In the genomic region with DNA sequence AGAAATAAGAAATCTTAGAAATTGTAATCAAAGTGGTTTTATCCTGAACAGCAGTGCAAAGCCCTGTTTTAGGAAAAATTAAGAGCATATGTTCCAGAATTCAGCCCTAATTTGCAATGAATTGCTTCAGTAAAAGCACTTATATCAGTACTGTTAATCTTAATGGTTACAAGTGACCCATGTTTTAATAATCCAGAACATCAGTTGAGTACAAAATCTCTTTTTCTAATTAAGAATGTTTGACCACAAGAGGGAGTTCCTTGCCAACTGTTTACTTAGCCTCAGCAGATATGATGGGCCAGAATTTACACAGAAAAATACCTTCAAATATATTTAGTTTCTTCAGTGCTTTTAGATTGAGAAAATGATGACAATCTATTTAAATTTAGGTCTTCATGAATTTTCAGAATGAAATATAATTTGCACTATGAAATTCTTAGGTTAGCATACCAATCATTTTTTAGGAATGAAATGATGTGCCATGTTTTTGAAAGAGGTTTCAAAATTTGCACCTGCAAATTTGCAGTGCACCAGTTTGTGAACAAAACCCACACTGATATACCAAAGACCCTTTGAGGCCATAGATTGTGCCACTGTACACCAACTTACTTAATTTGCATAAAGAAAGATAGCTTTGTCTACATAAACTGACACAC, we compare ENCODE assay signal across 8 cellular contexts.
DNase-seq lines count a peak whose midpoint lies in the region; ATAC-seq, FAIRE-seq and TF ChIP-seq lines count a peak whose summit lies in the region.

No MANE protein-coding gene starts in this region.

- no peak overlapping the region for H3K27ac ChIP-seq in keratinocyte (ENCODE audit: control insufficient read depth, insufficient read depth, low read length)

- no peaks in the 10 kb centered on the region for H3K79me2 ChIP-seq in keratinocyte (ENCODE audit: control insufficient read depth, insufficient read depth, low read length)

- H3K4me1 Mint-ChIP-seq in activated naive CD8-positive, alpha-beta T cell treated with anti-CD3 and anti-CD28 coated beads, Interleukin-2, amount 50 U/mL, for 24 hours, result no peaks in the 10 kb centered on the region

- H3K27ac Mint-ChIP-seq in activated naive CD8-positive, alpha-beta T cell treated with anti-CD3 and anti-CD28 coated beads, Interleukin-2, amount 50 U/mL, for 24 hours, result no peak overlapping the region

- no peaks in the 10 kb centered on the region for H4K20me1 ChIP-seq in keratinocyte (ENCODE audit: control insufficient read depth, extremely low read depth, insufficient read depth, low read length)

- no peak overlapping the region for H3K4me3 Mint-ChIP-seq in activated naive CD8-positive, alpha-beta T cell treated with anti-CD3 and anti-CD28 coated beads, Interleukin-2, amount 50 U/mL, for 24 hours

- TF ChIP-seq CTCF in keratinocyte (optimal IDR thresholded peaks at IDR 0.05 in 1 of 3, IDR thresholded peaks at IDR 0.05 in 1 of 3, conservative IDR thresholded peaks at IDR 0.05 in 1 of 3; ENCODE audit: extremely low read depth in 1 of 3, insufficient read depth in 2 of 3, low read length in 3 of 3) (peak in 2 of 3 experiments; percentile 19 to 24), omental fat pad (IDR thresholded peaks at IDR 0.05) (no peak)

- no peaks in the 10 kb centered on the region for H3K4me1 ChIP-seq in keratinocyte (ENCODE audit: control insufficient read depth, extremely low read depth, insufficient read depth, low read length)

- H3K27me3 ChIP-seq in keratinocyte (ENCODE audit: control insufficient read depth, extremely low read depth, insufficient read depth, low read length), result no peaks in the 10 kb centered on the region

- no peaks in the 10 kb centered on the region for H3K9me1 ChIP-seq in keratinocyte (ENCODE audit: control insufficient read depth, extremely low read depth, insufficient read depth, low read length)

- H3K9me3 ChIP-seq in keratinocyte (ENCODE audit: control insufficient read depth, low read depth, low read length), result no peaks in the 10 kb centered on the region

- FAIRE-seq in keratinocyte (lab: Jason Lieb, UNC), result no peak

- dilution Hi-C loops in keratinocyte (cut with MboI; ENCODE audit: extremely low pct_ligation_motif_present, low sequenced_read_pairs), result no loop called here

- H3K36me3 ChIP-seq in keratinocyte (ENCODE audit: control insufficient read depth in 2 of 2, extremely low read depth in 1 of 2, insufficient read depth in 2 of 2, low read length in 2 of 2), result no peaks in the 10 kb centered on the region

- DNase-seq in ELR (ENCODE audit: low read depth) (peak; percentile 65), HPDE6-E6E7 (ENCODE audit: extremely low spot score) (peak; percentile 3), SW480 (ENCODE audit: low spot score) (peak; percentile 31), keratinocyte (ENCODE audit: low read depth, low spot score) (no peak), NK-92 (lab: John Stamatoyannopoulos, UW; ENCODE audit: unreplicated experiment) (no peak), omental fat pad (ENCODE audit: low spot score) (no peak)
- DNase-seq in activated naive CD8-positive, alpha-beta T cell treated with anti-CD3 and anti-CD28 coated beads, Interleukin-2, amount 50 U/mL, for 24 hours, result no peak

- H3K27me3 Mint-ChIP-seq in activated naive CD8-positive, alpha-beta T cell treated with anti-CD3 and anti-CD28 coated beads, Interleukin-2, amount 50 U/mL, for 24 hours, result no peaks in the 10 kb centered on the region

- no peaks in the 10 kb centered on the region for H3K9me3 Mint-ChIP-seq in activated naive CD8-positive, alpha-beta T cell treated with anti-CD3 and anti-CD28 coated beads, Interleukin-2, amount 50 U/mL, for 24 hours

- ATAC-seq in omental fat pad (ENCODE audit: low FRiP score), result no peak
- no peak for ATAC-seq in HG03439 (IDR thresholded peaks at IDR 0.05; ENCODE audit: unreplicated experiment)
- ATAC-seq in activated naive CD8-positive, alpha-beta T cell treated with anti-CD3 and anti-CD28 coated beads, Interleukin-2, amount 50 U/mL, for 24 hours, result no peak

- no peak overlapping the region for H3K4me3 ChIP-seq in keratinocyte (ENCODE audit: control insufficient read depth in 2 of 3, extremely low read depth in 1 of 3, insufficient read depth in 2 of 3, low read depth in 1 of 3, low read length in 3 of 3)

- no peaks in the 10 kb centered on the region for H3K36me3 Mint-ChIP-seq in activated naive CD8-positive, alpha-beta T cell treated with anti-CD3 and anti-CD28 coated beads, Interleukin-2, amount 50 U/mL, for 24 hours (ENCODE audit: low read depth)

- H3K9ac ChIP-seq in keratinocyte (ENCODE audit: control insufficient read depth, extremely low read depth, insufficient read depth, low read length), result no peak overlapping the region

- H2AFZ ChIP-seq in keratinocyte (ENCODE audit: control insufficient read depth, low read length), result no peak overlapping the region

- H3K4me2 ChIP-seq in keratinocyte (ENCODE audit: control insufficient read depth, extremely low read depth, insufficient read depth, low read depth, low read length), result no peak overlapping the region

Comparison
In these comparisons a context has a peak if more than half of its experiments do, and no peak if none do; other contexts are left out.
1. DNase-seq: peak in ELR (single experiment), HPDE6-E6E7 (single experiment) and SW480 (single experiment); none in keratinocyte (single experiment), NK-92 (single experiment), omental fat pad (single experiment) and activated naive CD8-positive, alpha-beta T cell treated with anti-CD3 and anti-CD28 coated beads, Interleukin-2, amount 50 U/mL, for 24 hours (single experiment).
2. CTCF ChIP-seq: peak in keratinocyte (2 of 3); none in omental fat pad (0 of 3).